ENCODE assay signal across 27 cellular contexts in the genomic region with DNA sequence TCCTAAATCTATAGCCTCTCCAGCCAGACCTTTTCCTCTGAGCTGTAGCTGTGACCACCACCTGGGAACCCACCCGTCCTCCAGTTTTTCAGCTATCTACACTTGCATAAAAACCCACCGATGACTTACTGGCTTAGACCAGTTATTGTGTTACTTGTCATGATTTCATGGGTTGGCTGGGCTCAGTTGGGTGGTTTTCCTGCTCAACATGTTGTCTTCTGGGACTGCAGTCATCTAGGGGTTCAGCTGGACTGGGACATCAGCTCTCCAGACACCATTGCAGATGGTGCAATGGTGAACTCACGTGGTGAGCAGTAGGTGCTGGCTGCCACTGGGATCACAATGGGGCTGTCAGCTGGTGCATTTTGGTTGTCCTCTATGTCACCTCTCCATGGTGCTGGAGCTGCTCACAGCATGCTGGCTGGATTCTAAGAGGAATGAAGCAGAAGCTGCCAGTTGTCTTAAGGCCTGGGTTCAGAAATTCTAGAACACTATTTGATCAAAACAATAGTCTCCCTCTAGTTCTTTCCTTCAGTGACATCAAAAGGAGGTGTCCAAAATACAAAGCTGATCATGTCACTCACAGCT. TPM values are rescaled to one million over a fixed set of nuclear protein-coding genes. Genes with fewer than 3 reads are reported as not detected.
"Had no signal": no experiment of that assay in that cellular context is flagged by ENCODE, and none has a peak within 500 bp of the region (broad histone marks: within the 10 kb centered on the region; RNA-seq: fewer than 3 reads in every experiment).

No MANE protein-coding gene starts in this region.

- H3K4me3 Mint-ChIP-seq: effector memory CD8-positive, alpha-beta T cell; immature natural killer cell; memory B cell; natural killer cell; stimulated activated effector memory CD8-positive, alpha-beta T cell treated with anti-CD3 and anti-CD28 coated beads, Interleukin-12 subunit alpha, Interleukin-12 subunit beta, amount 100 ng/mL, for 72 hours had no signal

- H3K27ac ChIP-seq: esophagus squamous epithelium, heart right ventricle, neutrophil, sigmoid colon, tibial artery, upper lobe of left lung had no signal

- ATAC-seq: effector memory CD8-positive, alpha-beta T cell; natural killer cell; stimulated activated effector memory CD8-positive, alpha-beta T cell treated with anti-CD3 and anti-CD28 coated beads, Interleukin-12 subunit alpha, Interleukin-12 subunit beta, amount 100 ng/mL, for 72 hours had no signal

- DNase-seq: cerebellar nuclear complex; cortex of kidney; effector memory CD8-positive, alpha-beta T cell; erythroblast; esophagus squamous epithelium; foreskin melanocyte; glutamatergic neuron; heart right ventricle; hippocampal formation; immature natural killer cell; islet precursor cell; kidney glomerular epithelial cell; natural killer cell; pancreas; sigmoid colon; stimulated activated CD4-positive, alpha-beta T cell treated with anti-CD3 and anti-CD28 coated beads, Interleukin-2, amount 100 ng/mL, for 24 hours; stimulated activated CD4-positive, alpha-beta T cell treated with anti-CD3 and anti-CD28 coated beads, Interleukin-4, amount 100 ng/mL, for 24 hours; stimulated activated naive CD4-positive, alpha-beta T cell treated with Interleukin-2 at 50 U/mL for 16 hours; stomach; tibial artery; upper lobe of left lung had no signal

- H3K36me3 ChIP-seq: esophagus squamous epithelium, heart right ventricle, neutrophil, pancreas, sigmoid colon, stomach, tibial artery, upper lobe of left lung had no signal

- H3K27me3 ChIP-seq: pancreas had no signal

- H3K36me3 Mint-ChIP-seq: immature natural killer cell; memory B cell; natural killer cell; stimulated activated effector memory CD8-positive, alpha-beta T cell treated with anti-CD3 and anti-CD28 coated beads, Interleukin-12 subunit alpha, Interleukin-12 subunit beta, amount 100 ng/mL, for 72 hours had no signal

- H3K4me1 Mint-ChIP-seq: immature natural killer cell; memory B cell; natural killer cell; stimulated activated effector memory CD8-positive, alpha-beta T cell treated with anti-CD3 and anti-CD28 coated beads, Interleukin-12 subunit alpha, Interleukin-12 subunit beta, amount 100 ng/mL, for 72 hours had no signal

- H3K27ac Mint-ChIP-seq: effector memory CD8-positive, alpha-beta T cell; immature natural killer cell; memory B cell; natural killer cell; stimulated activated effector memory CD8-positive, alpha-beta T cell treated with anti-CD3 and anti-CD28 coated beads, Interleukin-12 subunit alpha, Interleukin-12 subunit beta, amount 100 ng/mL, for 72 hours had no signal

- H3K9me3 Mint-ChIP-seq: effector memory CD8-positive, alpha-beta T cell; immature natural killer cell; memory B cell; natural killer cell; stimulated activated effector memory CD8-positive, alpha-beta T cell treated with anti-CD3 and anti-CD28 coated beads, Interleukin-12 subunit alpha, Interleukin-12 subunit beta, amount 100 ng/mL, for 72 hours had no signal

- H3K4me1 ChIP-seq: pancreas had no signal

- H3K9me3 ChIP-seq: neutrophil, pancreas had no signal

- H3K4me3 ChIP-seq: esophagus squamous epithelium, heart right ventricle, lung, pancreas, sigmoid colon, stomach, tibial artery, upper lobe of left lung had no signal

RNA-seq across cellular contexts. Expression of a gene that starts 1.3 kb away (rescaled TPM):
- total RNA-seq: natural killer cell, omental fat pad, subcutaneous adipose tissue had no signal
